In genomic region chr19:2214253-2214652, GRCh38 we compare ENCODE assay signal across 16 cellular contexts. TPM values are rescaled to one million over a fixed set of nuclear protein-coding genes. Genes with fewer than 3 reads are reported as not detected.
A peak's percentile ranks its signal among the peaks of the same experiment; 100 is the strongest.
DNase-seq lines count a peak whose midpoint lies in the region; ATAC-seq and TF ChIP-seq lines count a peak whose summit lies in the region.
"Had no signal": no experiment of that assay in that cellular context is flagged by ENCODE, and none has a peak within 500 bp of the region (broad histone marks: within the 10 kb centered on the region; RNA-seq: fewer than 3 reads in every experiment).

No MANE protein-coding gene starts in this region.

- H3K9me3 ChIP-seq in BLaER1 = no peaks in the 10 kb centered on the region
- H3K9me3 ChIP-seq in stomach = no peaks in the 10 kb centered on the region
- H3K9me3 ChIP-seq in HAP-1 = no peaks in the 10 kb centered on the region

- intact Hi-C loops in head of caudate nucleus (cut with DNase I) (no loop called here), stomach (cut with DNase I; ENCODE audit: low total_unique reads) (no loop called here)

- H3K27me3 ChIP-seq in BLaER1 (no peaks in the 10 kb centered on the region), stomach (no peaks in the 10 kb centered on the region), HAP-1 (ENCODE audit: low read depth) (no peaks in the 10 kb centered on the region)

- H3K4me1 ChIP-seq in BLaER1 = peaks cover 94% of the 10 kb centered on the region
- H3K4me1 ChIP-seq in stomach = peaks cover 0 to 24% (median 5%) of the 10 kb centered on the region in 4 donors
- no peaks in the 10 kb centered on the region for H3K4me1 ChIP-seq in HAP-1

- H3K9ac ChIP-seq in BLaER1 = no peak overlapping the region

- H3K4me2 ChIP-seq in BLaER1 = peak overlapping the region; percentile 60

- H3K36me3 ChIP-seq in BLaER1 (peaks cover 100% of the 10 kb centered on the region), stomach (peaks cover 83 to 100% (median 99%) of the 10 kb centered on the region in 4 donors), HAP-1 (replicated peaks) (peaks cover 90% of the 10 kb centered on the region)

- ATAC-seq in GM18868 (IDR thresholded peaks at IDR 0.05; ENCODE audit: unreplicated experiment) = no peak

- H3K4me3 ChIP-seq in BLaER1 = no peak overlapping the region; the same call in 1 of the 2 replicates
- no peak overlapping the region for H3K4me3 ChIP-seq in stomach
- no peak overlapping the region for H3K4me3 ChIP-seq in HAP-1

- in situ Hi-C loops in HAP-1 (cut with MboI; ENCODE audit: low sequenced_read_pairs) = no loop called here

- no peak for TF ChIP-seq POLR2A in stomach (IDR thresholded peaks at IDR 0.05)

- TF ChIP-seq CTCF in stomach (IDR thresholded peaks at IDR 0.05) = no peak

- peaks cover 97% of the 10 kb centered on the region for H4K20me1 ChIP-seq in BLaER1

- H3K27ac ChIP-seq in BLaER1 (peak overlapping the region; percentile 31; the same call in 1 of the 2 replicates), angular gyrus (ENCODE audit: low read depth, low read length) (peak overlapping the region; percentile 51), stomach (peak overlapping the region in 3 of 5 donors; percentile 71 to 85 (median 76))

- TF ChIP-seq EP300 in stomach (IDR thresholded peaks at IDR 0.05) = no peak

- peak in 23 of 42 donors; percentile 18 to 69 (median 48) for DNase-seq in head of caudate nucleus
- no peak for DNase-seq in stomach
- DNase-seq in T-helper 1 cell = no peak
- no peak for DNase-seq in HAP-1 (ENCODE audit: low spot score in 2 of 2)
- DNase-seq in cerebellar nuclear complex (lab: John Stamatoyannopoulos, UW) = no peak
- DNase-seq: COR-L47, DMS153, EL, NCI-H1417 treated with DMSO at 0.1 percent for 48 hours, NCI-H2081 treated with DMSO at 0.1 percent for 48 hours, NCI-H524 had no signal

- 88 to 92% (median 89%) methylated on average over 6 to 17 of the region's 17 CpGs for WGBS in stomach, 5 donors

RNA-seq across cellular contexts. Expression of gene PLEKHJ1, which starts 21.9 kb away (rescaled TPM):
- total RNA-seq in stomach = 100 to 1,000 TPM in 2 of 5 donors, 10 to 100 TPM in 3; 22.2 to 459 (median 96.9) TPM
- 100 to 1,000 TPM; 113 to 173 (median 132) TPM for polyA plus RNA-seq in stomach

RNA-seq across cellular contexts. Expression of gene SF3A2, which starts 22.4 kb away (rescaled TPM):
- total RNA-seq in stomach = 100 to 1,000 TPM in 1 of 5 donors, 10 to 100 TPM in 4; 25.8 to 214 (median 33.9) TPM
- polyA plus RNA-seq in stomach = 10 to 100 TPM; 33.3 to 42.4 (median 40.2) TPM

RNA-seq across cellular contexts. Expression of gene AMH, which starts 34.9 kb away (rescaled TPM):
- 1 to 10 TPM in 2 of 5 donors, under 1 TPM in 1, not detected in 2; 0.45 to 2.0 (median 1.1) TPM for total RNA-seq in stomach
- 1 to 10 TPM in 1 of 3 donors, under 1 TPM in 2; 0.50 to 1.5 (median 0.61) TPM for polyA plus RNA-seq in stomach
- polyA plus RNA-seq: CD14-positive monocyte had no signal

RNA-seq across cellular contexts. Expression of gene JSRP1, which starts 42.0 kb away (rescaled TPM):
- total RNA-seq in stomach = under 1 TPM in 1 of 5 donors, not detected in 4; 0.58 TPM
- polyA plus RNA-seq in stomach = under 1 TPM in 2 of 3 donors, not detected in 1; 0.68 to 0.75 TPM
- total RNA-seq: A172 had no signal

RNA-seq across cellular contexts. Expression of gene DOT1L, which starts 50.5 kb away (rescaled TPM):
- 10 to 100 TPM; 10.5 to 71.8 (median 28.1) TPM for total RNA-seq in stomach
- 1 to 10 TPM; 3.8 to 6.4 (median 5.0) TPM for polyA plus RNA-seq in stomach

Comparison
In these comparisons a context has a peak if more than half of its experiments do, and no peak if none do; other contexts are left out.
1. DNase-seq: peak in head of caudate nucleus (23 of 42); none in stomach (single experiment), T-helper 1 cell (0 of 5), HAP-1 (0 of 2) and cerebellar nuclear complex (0 of 2).
2. Peak in every context shown above with its lines, with median percentiles within 50 percentile points of each other: H3K27ac ChIP-seq.